ENCODE assay signal across 1 cellular context in the genomic region with DNA sequence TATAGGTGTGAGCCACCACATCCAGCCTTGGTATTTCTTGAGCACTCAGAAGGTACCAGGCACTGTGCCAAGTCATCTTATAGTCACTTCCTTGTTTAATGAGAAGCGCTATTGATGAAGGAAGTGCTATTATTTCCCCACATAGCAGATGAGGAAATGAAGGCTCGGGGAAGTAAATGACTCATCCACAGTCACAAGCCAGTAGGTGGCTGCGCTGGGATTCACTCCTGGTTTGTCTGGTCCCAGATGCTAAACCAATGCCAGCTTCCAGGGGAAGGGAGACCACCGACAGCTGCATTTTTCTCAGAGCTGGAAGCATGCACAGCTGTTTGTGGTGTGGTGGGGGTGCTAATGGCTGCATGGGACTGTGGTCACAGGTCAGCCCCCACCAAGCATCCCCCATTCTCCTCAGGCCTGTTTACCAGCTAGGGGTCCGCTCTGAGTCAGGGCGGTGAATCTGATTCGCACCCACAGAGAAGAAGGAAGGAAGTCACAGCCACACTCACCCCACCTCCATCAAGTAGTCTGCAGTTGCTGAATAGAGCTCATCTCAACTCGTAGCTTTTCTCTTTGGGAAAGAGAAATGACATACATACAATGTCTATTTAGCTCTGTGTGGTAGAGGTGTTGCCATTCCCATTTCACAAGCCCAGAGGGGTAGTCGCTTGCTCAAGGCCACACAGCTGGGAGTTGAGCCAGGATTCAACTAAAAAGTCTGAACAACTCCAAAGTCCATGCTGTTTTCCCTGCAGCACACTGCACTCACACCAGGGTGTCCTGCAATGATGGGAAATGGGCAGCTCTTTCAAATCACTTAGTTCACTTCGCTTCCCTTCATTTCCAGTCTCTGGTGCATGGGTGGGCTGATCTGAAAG.
TF ChIP-seq lines count a peak whose summit lies in the region.

No MANE protein-coding gene starts in this region.

TF ChIP-seq in HepG2, 621 proteins besides CTCF, POLR2A, EP300 and RAD21 (continued from another document and continues in another):
- no peak for TF ChIP-seq ZNF362 (CRISPR knock-in tag; IDR thresholded peaks at IDR 0.05; ENCODE audit: borderline replicate concordance)
- TF ChIP-seq, protein P1, sequence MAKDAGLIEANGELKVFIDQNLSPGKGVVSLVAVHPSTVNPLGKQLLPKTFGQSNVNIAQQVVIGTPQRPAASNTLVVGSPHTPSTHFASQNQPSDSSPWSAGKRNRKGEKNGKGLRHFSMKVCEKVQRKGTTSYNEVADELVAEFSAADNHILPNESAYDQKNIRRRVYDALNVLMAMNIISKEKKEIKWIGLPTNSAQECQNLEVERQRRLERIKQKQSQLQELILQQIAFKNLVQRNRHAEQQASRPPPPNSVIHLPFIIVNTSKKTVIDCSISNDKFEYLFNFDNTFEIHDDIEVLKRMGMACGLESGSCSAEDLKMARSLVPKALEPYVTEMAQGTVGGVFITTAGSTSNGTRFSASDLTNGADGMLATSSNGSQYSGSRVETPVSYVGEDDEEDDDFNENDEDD (CRISPR knock-in tag; IDR thresholded peaks at IDR 0.05; ENCODE audit: borderline replicate concordance): no peak
- TF ChIP-seq, protein P2, sequence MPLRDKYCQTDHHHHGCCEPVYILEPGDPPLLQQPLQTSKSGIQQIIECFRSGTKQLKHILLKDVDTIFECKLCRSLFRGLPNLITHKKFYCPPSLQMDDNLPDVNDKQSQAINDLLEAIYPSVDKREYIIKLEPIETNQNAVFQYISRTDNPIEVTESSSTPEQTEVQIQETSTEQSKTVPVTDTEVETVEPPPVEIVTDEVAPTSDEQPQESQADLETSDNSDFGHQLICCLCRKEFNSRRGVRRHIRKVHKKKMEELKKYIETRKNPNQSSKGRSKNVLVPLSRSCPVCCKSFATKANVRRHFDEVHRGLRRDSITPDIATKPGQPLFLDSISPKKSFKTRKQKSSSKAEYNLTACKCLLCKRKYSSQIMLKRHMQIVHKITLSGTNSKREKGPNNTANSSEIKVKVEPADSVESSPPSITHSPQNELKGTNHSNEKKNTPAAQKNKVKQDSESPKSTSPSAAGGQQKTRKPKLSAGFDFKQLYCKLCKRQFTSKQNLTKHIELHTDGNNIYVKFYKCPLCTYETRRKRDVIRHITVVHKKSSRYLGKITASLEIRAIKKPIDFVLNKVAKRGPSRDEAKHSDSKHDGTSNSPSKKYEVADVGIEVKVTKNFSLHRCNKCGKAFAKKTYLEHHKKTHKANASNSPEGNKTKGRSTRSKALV (CRISPR knock-in tag; IDR thresholded peaks at IDR 0.05): no peak
- TF ChIP-seq JUND (CRISPR knock-in tag; IDR thresholded peaks at IDR 0.05): no peak
- no peak for TF ChIP-seq TAF15 (IDR thresholded peaks at IDR 0.05; ENCODE audit: low read depth, low read length, poor library complexity, severe bottlenecking)
- TF ChIP-seq SRSF9 (IDR thresholded peaks at IDR 0.05; ENCODE audit: borderline replicate concordance, insufficient read depth, low read depth, low read length, poor library complexity, severe bottlenecking): no peak
- no peak; the same call in 1 of the 2 replicates for TF ChIP-seq ATF3 (CRISPR knock-in tag; IDR thresholded peaks at IDR 0.05)
- TF ChIP-seq IRF2 (CRISPR knock-in tag; IDR thresholded peaks at IDR 0.05): no peak
- TF ChIP-seq KAT7 (CRISPR knock-in tag; IDR thresholded peaks at IDR 0.05; ENCODE audit: borderline replicate concordance): no peak
- no peak for TF ChIP-seq KAT2B (IDR thresholded peaks at IDR 0.05; ENCODE audit: borderline replicate concordance, low read depth, low read length)
- no peak for TF ChIP-seq MED8 (CRISPR knock-in tag; IDR thresholded peaks at IDR 0.05; ENCODE audit: insufficient replicate concordance)
- TF ChIP-seq HMG20B (CRISPR knock-in tag; conservative IDR thresholded peaks at IDR 0.05): no peak
- TF ChIP-seq MIER3 (CRISPR knock-in tag; IDR thresholded peaks at IDR 0.05; ENCODE audit: borderline replicate concordance): no peak
- TF ChIP-seq KAT8 (CRISPR knock-in tag; IDR thresholded peaks at IDR 0.05): no peak
- no peak for TF ChIP-seq THAP7 (CRISPR knock-in tag; IDR thresholded peaks at IDR 0.05)
- 0 out of 2 replicates have a peak, but pooled peaks have one; percentile 30 for TF ChIP-seq BCL6 (CRISPR knock-in tag; IDR thresholded peaks at IDR 0.05)
- no peak for TF ChIP-seq ZNF224 (CRISPR knock-in tag; IDR thresholded peaks at IDR 0.05)
- TF ChIP-seq ZNF264 (CRISPR knock-in tag; IDR thresholded peaks at IDR 0.05): peak; percentile 81; the same call in 1 of the 2 replicates
- TF ChIP-seq ZNF598 (CRISPR knock-in tag; IDR thresholded peaks at IDR 0.05; ENCODE audit: borderline replicate concordance): no peak
- TF ChIP-seq ZNF253 (CRISPR knock-in tag; IDR thresholded peaks at IDR 0.05; ENCODE audit: borderline replicate concordance): no peak
- TF ChIP-seq FOXP1 (IDR thresholded peaks at IDR 0.05): no peak
- TF ChIP-seq FOXP1 (CRISPR knock-in tag; IDR thresholded peaks at IDR 0.05): peak; percentile 25; the same call in 1 of the 2 replicates
- TF ChIP-seq HCFC1 (IDR thresholded peaks at IDR 0.05; ENCODE audit: low read depth, low read length): no peak
- TF ChIP-seq, protein P3, sequence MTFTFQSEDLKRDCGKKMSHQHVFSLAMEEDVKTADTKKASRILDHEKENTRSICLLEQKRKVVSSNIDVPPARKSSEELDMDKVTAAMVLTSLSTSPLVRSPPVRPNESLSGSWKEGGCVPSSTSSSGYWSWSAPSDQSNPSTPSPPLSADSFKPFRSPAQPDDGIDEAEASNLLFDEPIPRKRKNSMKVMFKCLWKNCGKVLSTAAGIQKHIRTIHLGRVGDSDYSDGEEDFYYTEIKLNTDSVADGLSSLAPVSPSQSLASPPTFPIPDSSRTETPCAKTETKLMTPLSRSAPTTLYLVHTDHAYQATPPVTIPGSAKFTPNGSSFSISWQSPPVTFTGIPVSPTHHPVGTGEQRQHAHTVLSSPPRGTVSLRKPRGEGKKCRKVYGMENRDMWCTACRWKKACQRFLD (CRISPR knock-in tag; IDR thresholded peaks at IDR 0.05; ENCODE audit: borderline replicate concordance): no peak
- no peak for TF ChIP-seq ZNF335 (CRISPR knock-in tag; IDR thresholded peaks at IDR 0.05)
- TF ChIP-seq ZBTB14 (CRISPR knock-in tag; IDR thresholded peaks at IDR 0.05): no peak
- TF ChIP-seq ZNF879 (CRISPR knock-in tag; IDR thresholded peaks at IDR 0.05): no peak
- TF ChIP-seq PREB (CRISPR knock-in tag; IDR thresholded peaks at IDR 0.05): no peak
- TF ChIP-seq ZNF296 (CRISPR knock-in tag; conservative IDR thresholded peaks at IDR 0.05): no peak
- no peak for TF ChIP-seq ZNF337 (CRISPR knock-in tag; IDR thresholded peaks at IDR 0.05; ENCODE audit: borderline replicate concordance, low read depth)
- no peak for TF ChIP-seq ZSCAN31 (CRISPR knock-in tag; IDR thresholded peaks at IDR 0.05; ENCODE audit: low read depth)
- no peak for TF ChIP-seq ZNF496 (CRISPR knock-in tag; IDR thresholded peaks at IDR 0.05; ENCODE audit: insufficient replicate concordance)
- TF ChIP-seq ZSCAN20 (CRISPR knock-in tag; IDR thresholded peaks at IDR 0.05; ENCODE audit: borderline replicate concordance): no peak
- no peak for TF ChIP-seq HES4 (CRISPR knock-in tag; IDR thresholded peaks at IDR 0.05; ENCODE audit: borderline replicate concordance)
- TF ChIP-seq, protein P4, sequence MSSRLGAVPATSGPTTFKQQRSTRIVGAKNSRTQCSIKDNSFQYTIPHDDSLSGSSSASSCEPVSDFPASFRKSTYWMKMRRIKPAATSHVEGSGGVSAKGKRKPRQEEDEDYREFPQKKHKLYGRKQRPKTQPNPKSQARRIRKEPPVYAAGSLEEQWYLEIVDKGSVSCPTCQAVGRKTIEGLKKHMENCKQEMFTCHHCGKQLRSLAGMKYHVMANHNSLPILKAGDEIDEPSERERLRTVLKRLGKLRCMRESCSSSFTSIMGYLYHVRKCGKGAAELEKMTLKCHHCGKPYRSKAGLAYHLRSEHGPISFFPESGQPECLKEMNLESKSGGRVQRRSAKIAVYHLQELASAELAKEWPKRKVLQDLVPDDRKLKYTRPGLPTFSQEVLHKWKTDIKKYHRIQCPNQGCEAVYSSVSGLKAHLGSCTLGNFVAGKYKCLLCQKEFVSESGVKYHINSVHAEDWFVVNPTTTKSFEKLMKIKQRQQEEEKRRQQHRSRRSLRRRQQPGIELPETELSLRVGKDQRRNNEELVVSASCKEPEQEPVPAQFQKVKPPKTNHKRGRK (CRISPR knock-in tag; IDR thresholded peaks at IDR 0.05): no peak
- TF ChIP-seq MYC (CRISPR knock-in tag; IDR thresholded peaks at IDR 0.05; ENCODE audit: borderline replicate concordance): no peak
- no peak; the same call in 1 of the 2 replicates for TF ChIP-seq CREM (IDR thresholded peaks at IDR 0.05)
- no peak for TF ChIP-seq CREM (CRISPR knock-in tag; IDR thresholded peaks at IDR 0.05)
- no peak for TF ChIP-seq HDAC6 (IDR thresholded peaks at IDR 0.05; ENCODE audit: low read depth, low read length)
- TF ChIP-seq ZBTB1 (CRISPR knock-in tag; IDR thresholded peaks at IDR 0.05; ENCODE audit: borderline replicate concordance): no peak
- no peak for TF ChIP-seq ZNF232 (CRISPR knock-in tag; IDR thresholded peaks at IDR 0.05; ENCODE audit: borderline replicate concordance)
- TF ChIP-seq ZNF3 (CRISPR knock-in tag; IDR thresholded peaks at IDR 0.05): no peak
- no peak for TF ChIP-seq ZXDC (CRISPR knock-in tag; IDR thresholded peaks at IDR 0.05)
- no peak for TF ChIP-seq ZSCAN30 (CRISPR knock-in tag; IDR thresholded peaks at IDR 0.05)
- no peak for TF ChIP-seq E2F5 (CRISPR knock-in tag; conservative IDR thresholded peaks at IDR 0.05)
- TF ChIP-seq GPBP1L1 (CRISPR knock-in tag; IDR thresholded peaks at IDR 0.05): no peak
